In genomic region chr19:42485036-42485435, GRCh38 we compare ENCODE assay signal across 14 cellular contexts. TPM values are rescaled to one million over a fixed set of nuclear protein-coding genes. Genes with fewer than 3 reads are reported as not detected.
"Had no signal": no experiment of that assay in that cellular context is flagged by ENCODE, and none has a peak within 500 bp of the region (broad histone marks: within the 10 kb centered on the region; RNA-seq: fewer than 3 reads in every experiment).

No MANE protein-coding gene starts in this region.

RNA-seq across cellular contexts. Expression of gene CXCL17, which starts 42.3 kb away (rescaled TPM):
- total RNA-seq: heart right ventricle; left cardiac atrium; mesenteric fat pad; mucosa of descending colon; myocyte; naive thymus-derived CD4-positive, alpha-beta T cell; natural killer cell treated with Interleukin-12 subunit alpha and Interleukin-12 subunit beta and Interleukin-15 and Interleukin-18, amount 100 ng/mL, for 72 hours; osteoblast; psoas muscle; sigmoid colon; spleen; subcutaneous adipose tissue; uterus had no signal
- polyA plus RNA-seq: neural cell had no signal

RNA-seq across cellular contexts. Expression of gene CEACAM1, which starts 43.2 kb away (rescaled TPM):
- total RNA-seq: myocyte, osteoblast had no signal
